8 cellular contexts compared by ENCODE assay signal in genomic region chr15:60392601-60392985, GRCh38. TPM values are rescaled to one million over a fixed set of nuclear protein-coding genes. Genes with fewer than 3 reads are reported as not detected.
A peak's percentile ranks its signal among the peaks of the same experiment; 100 is the strongest.
DNase-seq lines count a peak whose midpoint lies in the region; ATAC-seq and TF ChIP-seq lines count a peak whose summit lies in the region.

No MANE protein-coding gene starts in this region.

- DNase-seq in A172 (ENCODE audit: low spot score) (peak; percentile 74), HCEC 1CT (peak; percentile 79), iris pigment epithelial cell (ENCODE audit: low read depth) (peak; percentile 84), tibial artery (no peak), G401 (ENCODE audit: low spot score) (no peak)
- peak; percentile 20 for DNase-seq in activated naive CD8-positive, alpha-beta T cell treated with anti-CD3 and anti-CD28 coated beads for 36 hours

- peaks cover 3% of the 10 kb centered on the region for H3K36me3 Mint-ChIP-seq in activated naive CD8-positive, alpha-beta T cell treated with anti-CD3 and anti-CD28 coated beads for 36 hours

- intact Hi-C loops in tibial artery (cut with DNase I; ENCODE audit: low total_unique reads), result no loop called here

- H3K4me3 Mint-ChIP-seq in activated naive CD8-positive, alpha-beta T cell treated with anti-CD3 and anti-CD28 coated beads for 36 hours, result no peak overlapping the region

- in situ Hi-C loops in G401 (cut with HindIII; ENCODE audit: low sequenced_read_pairs), result no loop called here

- H3K4me1 ChIP-seq in tibial artery, result peaks cover 6 to 93% (median 83%) of the 10 kb centered on the region in 4 donors

- H3K27ac Mint-ChIP-seq in activated naive CD8-positive, alpha-beta T cell treated with anti-CD3 and anti-CD28 coated beads for 36 hours, result no peak overlapping the region

- H3K4me1 Mint-ChIP-seq in activated naive CD8-positive, alpha-beta T cell treated with anti-CD3 and anti-CD28 coated beads for 36 hours, result peaks cover 35% of the 10 kb centered on the region

- H3K9me3 Mint-ChIP-seq in activated naive CD8-positive, alpha-beta T cell treated with anti-CD3 and anti-CD28 coated beads for 36 hours, result no peaks in the 10 kb centered on the region

- H3K27me3 Mint-ChIP-seq in activated naive CD8-positive, alpha-beta T cell treated with anti-CD3 and anti-CD28 coated beads for 36 hours, result peaks cover 10% of the 10 kb centered on the region

- no peaks in the 10 kb centered on the region for H3K9me3 ChIP-seq in tibial artery

- H3K36me3 ChIP-seq in tibial artery, result peaks cover 0 to 6% (median 0%) of the 10 kb centered on the region in 3 donors

- H3K27me3 ChIP-seq in tibial artery, result no peaks in the 10 kb centered on the region

- peak overlapping the region; percentile 96 to 99 for H3K27ac ChIP-seq in tibial artery

- H3K4me3 ChIP-seq in tibial artery, result peak overlapping the region in 1 of 2 donors; percentile 24

- TF ChIP-seq CTCF in tibial artery (IDR thresholded peaks at IDR 0.05), result no peak

- ATAC-seq in GM21528 (IDR thresholded peaks at IDR 0.05; ENCODE audit: low FRiP score, unreplicated experiment), result no peak
- ATAC-seq in HG02981 (IDR thresholded peaks at IDR 0.05; ENCODE audit: unreplicated experiment), result no peak

RNA-seq across cellular contexts. Expression of gene ANXA2, which starts 5.2 kb away (rescaled TPM):
- 4,320 and 4,475 TPM in 2 replicates for total RNA-seq in A172 (2014; rRNA removed; shearing (Covaris generic))
- total RNA-seq in activated naive CD8-positive, alpha-beta T cell treated with anti-CD3 and anti-CD28 coated beads for 36 hours, result 10 to 100 TPM; 44.0 to 44.8 TPM
- total RNA-seq in G401 (2014; rRNA removed; shearing (Covaris generic)), result 851 and 1,039 TPM in 2 replicates

Comparison
In these comparisons a context has a peak if more than half of its experiments do, and no peak if none do; other contexts are left out.
1. DNase-seq: peak in A172 (single experiment), HCEC 1CT (single experiment), activated naive CD8-positive, alpha-beta T cell treated with anti-CD3 and anti-CD28 coated beads for 36 hours (single experiment) and iris pigment epithelial cell (single experiment); none in tibial artery (0 of 2) and G401 (single experiment).
2. RNA of gene ANXA2, which starts 5.2 kb away (total RNA-seq): 4,320 to 4,475 TPM in A172 and 851 to 1,039 TPM in G401; 44.0 to 44.8 TPM in activated naive CD8-positive, alpha-beta T cell treated with anti-CD3 and anti-CD28 coated beads for 36 hours; every median in the first group is over 10 times any median in the second.